In the genomic region with DNA sequence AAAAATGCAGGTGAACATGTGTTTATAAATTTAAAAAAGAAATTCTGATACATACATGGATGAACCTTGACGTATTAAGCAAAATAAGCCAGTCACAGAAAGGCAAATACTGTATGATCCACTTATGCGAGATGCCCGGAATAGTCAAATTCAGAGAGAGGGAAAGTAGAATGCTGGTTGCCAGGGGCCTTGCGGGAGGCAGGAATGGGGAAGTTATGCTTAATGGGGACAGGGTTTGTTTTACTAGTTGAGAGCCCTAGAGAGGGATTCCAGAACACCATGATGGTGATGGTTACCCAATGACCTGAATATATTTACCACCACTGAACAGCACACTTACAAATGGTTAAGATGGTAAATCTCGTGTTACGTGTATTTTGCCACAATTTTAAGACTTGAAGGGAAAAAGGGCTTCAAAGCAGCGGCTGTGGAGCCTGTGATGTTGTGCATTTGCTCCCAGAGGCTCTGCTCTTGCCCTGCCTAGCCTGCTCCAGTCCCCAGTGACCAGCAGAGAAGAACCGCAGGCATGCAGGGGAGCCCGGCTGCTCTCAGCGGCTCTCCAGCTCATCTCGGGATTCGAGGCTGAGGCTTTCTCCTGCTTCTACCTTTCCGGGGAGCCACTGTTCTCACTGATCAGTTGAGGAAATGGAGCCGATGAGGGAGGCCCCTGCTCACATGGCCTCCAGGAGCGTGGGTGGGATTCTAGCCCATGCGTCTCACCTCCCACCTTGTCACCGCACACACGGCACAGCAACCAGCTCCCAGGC, we compare ENCODE assay signal across 2 cellular contexts.
TF ChIP-seq lines count a peak whose summit lies in the region.

No MANE protein-coding gene starts in this region.

TF ChIP-seq in HepG2, 621 proteins besides CTCF, POLR2A, EP300 and RAD21:
- peak; percentile 54 for TF ChIP-seq AGO2 (optimal IDR thresholded peaks at IDR 0.05; ENCODE audit: low read depth, low read length)
- peak; percentile 72 for TF ChIP-seq RBM22 (optimal IDR thresholded peaks at IDR 0.05; ENCODE audit: low read length)
- no peak for TF ChIP-seq ZFYVE20 (CRISPR knock-in tag; IDR thresholded peaks at IDR 0.05; ENCODE audit: borderline replicate concordance, low read depth)
- TF ChIP-seq EHMT2 (IDR thresholded peaks at IDR 0.05; ENCODE audit: borderline replicate concordance, low read depth, low read length) = no peak
- TF ChIP-seq REXO4 (CRISPR knock-in tag; IDR thresholded peaks at IDR 0.05; ENCODE audit: borderline replicate concordance) = no peak
- no peak for TF ChIP-seq SP4 (CRISPR knock-in tag; IDR thresholded peaks at IDR 0.05)
- no peak for TF ChIP-seq KLF9 (CRISPR knock-in tag; IDR thresholded peaks at IDR 0.05; ENCODE audit: low read depth)
- TF ChIP-seq, protein P1, sequence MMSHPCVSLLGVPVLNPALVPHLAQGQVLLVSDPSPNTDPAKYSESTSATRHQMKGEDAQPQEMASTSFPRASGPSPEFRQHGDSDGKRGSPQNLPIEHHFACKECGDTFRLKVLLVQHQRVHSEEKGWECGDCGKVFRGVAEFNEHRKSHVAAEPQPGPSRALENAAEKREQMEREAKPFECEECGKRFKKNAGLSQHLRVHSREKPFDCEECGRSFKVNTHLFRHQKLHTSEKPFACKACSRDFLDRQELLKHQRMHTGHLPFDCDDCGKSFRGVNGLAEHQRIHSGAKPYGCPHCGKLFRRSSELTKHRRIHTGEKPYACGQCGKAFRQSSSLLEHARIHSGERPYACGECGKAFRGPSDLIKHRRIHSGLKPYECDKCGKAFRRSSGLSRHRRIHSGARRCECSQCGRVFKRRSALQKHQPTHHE (CRISPR knock-in tag; IDR thresholded peaks at IDR 0.05; ENCODE audit: borderline replicate concordance) = no peak
- TF ChIP-seq ZNF629 (CRISPR knock-in tag; conservative IDR thresholded peaks at IDR 0.05) = no peak
- TF ChIP-seq SP2 (CRISPR knock-in tag; IDR thresholded peaks at IDR 0.05) = no peak
- TF ChIP-seq ZNF24 (IDR thresholded peaks at IDR 0.05) = no peak
- 0 out of 2 replicates have a peak, but pooled peaks have one; percentile 18 for TF ChIP-seq POLR2AphosphoS5 (IDR thresholded peaks at IDR 0.05; ENCODE audit: low read depth, low read length)
- TF ChIP-seq, protein P2, sequence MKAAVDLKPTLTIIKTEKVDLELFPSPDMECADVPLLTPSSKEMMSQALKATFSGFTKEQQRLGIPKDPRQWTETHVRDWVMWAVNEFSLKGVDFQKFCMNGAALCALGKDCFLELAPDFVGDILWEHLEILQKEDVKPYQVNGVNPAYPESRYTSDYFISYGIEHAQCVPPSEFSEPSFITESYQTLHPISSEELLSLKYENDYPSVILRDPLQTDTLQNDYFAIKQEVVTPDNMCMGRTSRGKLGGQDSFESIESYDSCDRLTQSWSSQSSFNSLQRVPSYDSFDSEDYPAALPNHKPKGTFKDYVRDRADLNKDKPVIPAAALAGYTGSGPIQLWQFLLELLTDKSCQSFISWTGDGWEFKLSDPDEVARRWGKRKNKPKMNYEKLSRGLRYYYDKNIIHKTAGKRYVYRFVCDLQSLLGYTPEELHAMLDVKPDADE (CRISPR knock-in tag; IDR thresholded peaks at IDR 0.05) = no peak
- TF ChIP-seq, protein P3, sequence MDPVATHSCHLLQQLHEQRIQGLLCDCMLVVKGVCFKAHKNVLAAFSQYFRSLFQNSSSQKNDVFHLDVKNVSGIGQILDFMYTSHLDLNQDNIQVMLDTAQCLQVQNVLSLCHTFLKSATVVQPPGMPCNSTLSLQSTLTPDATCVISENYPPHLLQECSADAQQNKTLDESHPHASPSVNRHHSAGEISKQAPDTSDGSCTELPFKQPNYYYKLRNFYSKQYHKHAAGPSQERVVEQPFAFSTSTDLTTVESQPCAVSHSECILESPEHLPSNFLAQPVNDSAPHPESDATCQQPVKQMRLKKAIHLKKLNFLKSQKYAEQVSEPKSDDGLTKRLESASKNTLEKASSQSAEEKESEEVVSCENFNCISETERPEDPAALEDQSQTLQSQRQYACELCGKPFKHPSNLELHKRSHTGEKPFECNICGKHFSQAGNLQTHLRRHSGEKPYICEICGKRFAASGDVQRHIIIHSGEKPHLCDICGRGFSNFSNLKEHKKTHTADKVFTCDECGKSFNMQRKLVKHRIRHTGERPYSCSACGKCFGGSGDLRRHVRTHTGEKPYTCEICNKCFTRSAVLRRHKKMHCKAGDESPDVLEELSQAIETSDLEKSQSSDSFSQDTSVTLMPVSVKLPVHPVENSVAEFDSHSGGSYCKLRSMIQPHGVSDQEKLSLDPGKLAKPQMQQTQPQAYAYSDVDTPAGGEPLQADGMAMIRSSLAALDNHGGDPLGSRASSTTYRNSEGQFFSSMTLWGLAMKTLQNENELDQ (CRISPR knock-in tag; IDR thresholded peaks at IDR 0.05; ENCODE audit: borderline replicate concordance) = no peak

TF ChIP-seq in WTC11, 78 proteins besides CTCF, POLR2A, EP300 and RAD21:
- no peak for TF ChIP-seq ELF4 (CRISPR knock-in tag; IDR thresholded peaks at IDR 0.05; ENCODE audit: low read depth)
- TF ChIP-seq ZNF671 (CRISPR knock-in tag; IDR thresholded peaks at IDR 0.05) = no peak
- no peak for TF ChIP-seq SMAD3 (CRISPR knock-in tag; IDR thresholded peaks at IDR 0.05; ENCODE audit: borderline replicate concordance)
- TF ChIP-seq, protein P4, sequence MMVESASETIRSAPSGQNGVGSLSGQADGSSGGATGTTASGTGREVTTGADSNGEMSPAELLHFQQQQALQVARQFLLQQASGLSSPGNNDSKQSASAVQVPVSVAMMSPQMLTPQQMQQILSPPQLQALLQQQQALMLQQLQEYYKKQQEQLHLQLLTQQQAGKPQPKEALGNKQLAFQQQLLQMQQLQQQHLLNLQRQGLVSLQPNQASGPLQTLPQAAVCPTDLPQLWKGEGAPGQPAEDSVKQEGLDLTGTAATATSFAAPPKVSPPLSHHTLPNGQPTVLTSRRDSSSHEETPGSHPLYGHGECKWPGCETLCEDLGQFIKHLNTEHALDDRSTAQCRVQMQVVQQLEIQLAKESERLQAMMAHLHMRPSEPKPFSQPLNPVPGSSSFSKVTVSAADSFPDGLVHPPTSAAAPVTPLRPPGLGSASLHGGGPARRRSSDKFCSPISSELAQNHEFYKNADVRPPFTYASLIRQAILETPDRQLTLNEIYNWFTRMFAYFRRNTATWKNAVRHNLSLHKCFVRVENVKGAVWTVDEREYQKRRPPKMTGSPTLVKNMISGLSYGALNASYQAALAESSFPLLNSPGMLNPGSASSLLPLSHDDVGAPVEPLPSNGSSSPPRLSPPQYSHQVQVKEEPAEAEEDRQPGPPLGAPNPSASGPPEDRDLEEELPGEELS (CRISPR knock-in tag; IDR thresholded peaks at IDR 0.05) = no peak
- TF ChIP-seq JAZF1 (CRISPR knock-in tag; IDR thresholded peaks at IDR 0.05) = no peak
